In genomic region chr11:19728436-19728835, GRCh38 we compare ENCODE assay signal across 20 cellular contexts. TPM values are rescaled to one million over a fixed set of nuclear protein-coding genes. Genes with fewer than 3 reads are reported as not detected.
DNase-seq lines count a peak whose midpoint lies in the region; TF ChIP-seq lines count a peak whose summit lies in the region.
"Had no signal": no experiment of that assay in that cellular context is flagged by ENCODE, and none has a peak within 500 bp of the region (broad histone marks: within the 10 kb centered on the region; RNA-seq: fewer than 3 reads in every experiment).

No MANE protein-coding gene starts in this region.

- no peaks in the 10 kb centered on the region for H3K36me3 ChIP-seq in sigmoid colon
- no peaks in the 10 kb centered on the region for H3K36me3 ChIP-seq in HAP-1 (replicated peaks)

- no peaks in the 10 kb centered on the region for H3K27me3 Mint-ChIP-seq in T-helper 2 cell treated with Interferon-gamma antibody and Interleukin-4, amounts not matched to agents 5 μg/mL and 100 μg/mL, for 36 hours (ENCODE audit: low read depth)
- H3K27me3 Mint-ChIP-seq: stimulated activated naive CD8-positive, alpha-beta T cell treated with anti-CD3 and anti-CD28 coated beads, Interleukin-15, Interleukin-2, amounts not matched to agents 100 ng/mL and 50 ng/mL, for 24 hours had no signal

- no peak overlapping the region for H3K4me3 Mint-ChIP-seq in T-helper 2 cell treated with Interferon-gamma antibody and Interleukin-4, amounts not matched to agents 5 μg/mL and 100 μg/mL, for 36 hours
- H3K4me3 Mint-ChIP-seq: activated B cell treated with CpG ODN at 0.5 μM for 24 hours; CD4-positive, alpha-beta T cell; stimulated activated naive CD8-positive, alpha-beta T cell treated with anti-CD3 and anti-CD28 coated beads, Interleukin-15, Interleukin-2, amounts not matched to agents 100 ng/mL and 50 ng/mL, for 24 hours; T-cell had no signal

- H3K9me3 Mint-ChIP-seq in T-helper 2 cell treated with Interferon-gamma antibody and Interleukin-4, amounts not matched to agents 5 μg/mL and 100 μg/mL, for 36 hours: no peaks in the 10 kb centered on the region
- H3K9me3 Mint-ChIP-seq: activated B cell treated with CpG ODN at 0.5 μM for 24 hours; CD4-positive, alpha-beta T cell; stimulated activated naive CD8-positive, alpha-beta T cell treated with anti-CD3 and anti-CD28 coated beads, Interleukin-15, Interleukin-2, amounts not matched to agents 100 ng/mL and 50 ng/mL, for 24 hours; T-cell had no signal

- no peak for TF ChIP-seq POLR2A in sigmoid colon (IDR thresholded peaks at IDR 0.05)

- in situ Hi-C loops in HAP-1 (cut with MboI; ENCODE audit: low sequenced_read_pairs): loop anchor here (25.0 kb wide), 1 partner anchor 666 kb away; the partner anchor contains the start of gene MRGPRX2

- no peaks in the 10 kb centered on the region for H3K27me3 ChIP-seq in sigmoid colon
- no peaks in the 10 kb centered on the region for H3K27me3 ChIP-seq in HAP-1 (ENCODE audit: low read depth)

- no peak overlapping the region for H3K4me3 ChIP-seq in sigmoid colon
- H3K4me3 ChIP-seq in HAP-1: no peak overlapping the region
- H3K4me3 ChIP-seq: PC-9 had no signal

- peak overlapping the region; percentile 17 for H3K27ac ChIP-seq in angular gyrus (ENCODE audit: low read depth, low read length)
- H3K27ac ChIP-seq in sigmoid colon: peak overlapping the region; percentile 73 to 98 (median 86)
- H3K27ac ChIP-seq: HL-60, PC-9 had no signal

- intact Hi-C loops in sigmoid colon (cut with DNase I): no loop called here

- peak in 1 of 4 donors; percentile 27 for TF ChIP-seq EP300 in sigmoid colon (IDR thresholded peaks at IDR 0.05)

- no peak for TF ChIP-seq CTCF in sigmoid colon (IDR thresholded peaks at IDR 0.05)

- no peaks in the 10 kb centered on the region for H3K9me3 ChIP-seq in sigmoid colon
- no peaks in the 10 kb centered on the region for H3K9me3 ChIP-seq in HAP-1

- peak; percentile 53 for DNase-seq in GM04503 (ENCODE audit: low read depth)
- DNase-seq in foreskin melanocyte: peak; percentile 78
- no peak for DNase-seq in sigmoid colon
- DNase-seq in HAP-1 (ENCODE audit: low spot score in 2 of 2): no peak
- no peak for DNase-seq in NCI-H146 (lab: John Stamatoyannopoulos, UW)
- DNase-seq in T-helper 2 cell treated with Interferon-gamma antibody and Interleukin-4, amounts not matched to agents 5 μg/mL and 100 μg/mL, for 36 hours (ENCODE audit: low spot score): no peak
- DNase-seq in NCI-H2081 treated with DMSO at 0.1 percent for 48 hours (lab: John Stamatoyannopoulos, UW): no peak
- DNase-seq: activated B cell treated with CpG ODN at 0.5 μM for 24 hours; activated naive CD4-positive, alpha-beta T cell; CD4-positive, alpha-beta T cell; central memory CD4-positive, alpha-beta T cell; left cardiac atrium; NCI-H1436 treated with DMSO at 0.1 percent for 48 hours; NCI-H510A treated with DMSO at 0.1 percent for 48 hours; PC-9; stimulated activated CD4-positive, alpha-beta T cell treated with anti-CD3 and anti-CD28 coated beads, Interleukin-12 subunit alpha, Interleukin-12 subunit beta, amount 100 ng/mL, for 4 hours; T-cell had no signal

- WGBS in sigmoid colon, 2 donors: 93 to 95% methylated on average over 4 of the region's 4 CpGs

- H3K36me3 Mint-ChIP-seq in T-helper 2 cell treated with Interferon-gamma antibody and Interleukin-4, amounts not matched to agents 5 μg/mL and 100 μg/mL, for 36 hours (ENCODE audit: low read depth): no peaks in the 10 kb centered on the region
- H3K36me3 Mint-ChIP-seq: T-cell had no signal

- H3K27ac Mint-ChIP-seq in T-helper 2 cell treated with Interferon-gamma antibody and Interleukin-4, amounts not matched to agents 5 μg/mL and 100 μg/mL, for 36 hours: no peak overlapping the region
- H3K27ac Mint-ChIP-seq: activated B cell treated with CpG ODN at 0.5 μM for 24 hours; CD4-positive, alpha-beta T cell; stimulated activated naive CD8-positive, alpha-beta T cell treated with anti-CD3 and anti-CD28 coated beads, Interleukin-15, Interleukin-2, amounts not matched to agents 100 ng/mL and 50 ng/mL, for 24 hours; T-cell had no signal

- peaks cover 10% of the 10 kb centered on the region for H3K4me1 Mint-ChIP-seq in T-helper 2 cell treated with Interferon-gamma antibody and Interleukin-4, amounts not matched to agents 5 μg/mL and 100 μg/mL, for 36 hours (ENCODE audit: low read depth)
- H3K4me1 Mint-ChIP-seq: activated B cell treated with CpG ODN at 0.5 μM for 24 hours had no signal

- H3K4me1 ChIP-seq in sigmoid colon (peaks cover 0 to 86% (median 80%) of the 10 kb centered on the region in 4 donors), HAP-1 (no peaks in the 10 kb centered on the region; the same call in 1 of the 2 replicates)

RNA-seq across cellular contexts. Expression of gene NAV2, which starts 15.8 kb away (rescaled TPM):
- total RNA-seq in sigmoid colon: 10 to 100 TPM; 22.1 to 62.6 (median 38.2) TPM
- 1 to 10 TPM; 1.2 to 9.6 (median 2.3) TPM for polyA plus RNA-seq in sigmoid colon

Comparison
In these comparisons a context has a peak if more than half of its experiments do, and no peak if none do; other contexts are left out.
1. DNase-seq: peak in GM04503 (single experiment) and foreskin melanocyte (single experiment); none in sigmoid colon (single experiment), HAP-1 (0 of 2), NCI-H146 (single experiment), T-helper 2 cell treated with Interferon-gamma antibody and Interleukin-4, amounts not matched to agents 5 μg/mL and 100 μg/mL, for 36 hours (single experiment) and NCI-H2081 treated with DMSO at 0.1 percent for 48 hours (single experiment).